34 cellular contexts compared by ENCODE assay signal in genomic region chr17:37689317-37689716, GRCh38. TPM values are rescaled to one million over a fixed set of nuclear protein-coding genes. Genes with fewer than 3 reads are reported as not detected.
"Had no signal": no experiment of that assay in that cellular context is flagged by ENCODE, and none has a peak within 500 bp of the region (broad histone marks: within the 10 kb centered on the region; RNA-seq: fewer than 3 reads in every experiment).

No MANE protein-coding gene starts in this region.

- H3K36me3 Mint-ChIP-seq: naive B cell, natural killer cell, neural progenitor cell had no signal

- H3K9me3 Mint-ChIP-seq: naive B cell; natural killer cell; nephron progenitor cell; stimulated activated naive CD8-positive, alpha-beta T cell treated with anti-CD3 and anti-CD28 coated beads, Interleukin-15, amount 100 ng/mL, for 72 hours had no signal

- H3K79me2 ChIP-seq: parathyroid adenoma had no signal

- DNase-seq: hippocampal formation; kidney glomerular epithelial cell; left cardiac atrium; left lung; lower lobe of right lung; mammary epithelial cell; mesenchymal stem cell; naive B cell; natural killer cell; nephron progenitor cell; occipital lobe; right lobe of liver; stimulated activated CD4-positive, alpha-beta T cell treated with anti-CD3 and anti-CD28 coated beads, Interleukin-1b, Interleukin-23, amount 100 ng/mL, for 48 hours; stimulated activated CD4-positive, alpha-beta T cell treated with anti-CD3 and anti-CD28 coated beads, Interleukin-2, amount 100 ng/mL, for 48 hours; stimulated activated CD4-positive, alpha-beta T cell treated with anti-CD3 and anti-CD28 coated beads, Interleukin-4, amount 100 ng/mL, for 4 hours; stimulated activated CD8-positive, alpha-beta memory T cell treated with anti-CD3 and anti-CD28 coated beads, Interleukin-4, amount 100 ng/mL, for 48 hours; stimulated activated naive CD4-positive, alpha-beta T cell treated with Interleukin-2 at 50 U/mL for 16 hours; stimulated activated naive CD8-positive, alpha-beta T cell treated with anti-CD3 and anti-CD28 coated beads, Interleukin-15, amount 100 ng/mL, for 72 hours; substantia nigra; upper lobe of left lung had no signal

- H3K27me3 Mint-ChIP-seq: stimulated activated naive CD8-positive, alpha-beta T cell treated with anti-CD3 and anti-CD28 coated beads, Interleukin-15, amount 100 ng/mL, for 72 hours had no signal

- H3K4me3 Mint-ChIP-seq: naive B cell; natural killer cell; nephron progenitor cell; neural progenitor cell; stimulated activated memory B cell treated with anti-CD40 and anti-IgM and Interleukin-4, amounts not matched to agents 10 μg/mL and 1 μg/mL and 100 μg/mL, for 72 hours; stimulated activated naive CD8-positive, alpha-beta T cell treated with anti-CD3 and anti-CD28 coated beads, Interleukin-15, amount 100 ng/mL, for 72 hours had no signal

- H3K4me1 ChIP-seq: left lung, lower lobe of right lung, neural progenitor cell, parathyroid adenoma, right atrium auricular region, tibial nerve, upper lobe of left lung, vagina had no signal

- FAIRE-seq: keratinocyte had no signal

- H3K9me3 ChIP-seq: left lung, lower lobe of right lung, neutrophil, right atrium auricular region, right lobe of liver, tibial nerve, upper lobe of left lung, vagina had no signal

- H3K36me3 ChIP-seq: left lung, neural progenitor cell, neutrophil, right atrium auricular region, right lobe of liver, tibial nerve, upper lobe of left lung, vagina had no signal

- H3K9ac ChIP-seq: neural progenitor cell, parathyroid adenoma had no signal

- H3K4me2 ChIP-seq: neural progenitor cell, smooth muscle cell had no signal

- H3K27ac Mint-ChIP-seq: naive B cell; natural killer cell; nephron progenitor cell; neural progenitor cell; stimulated activated memory B cell treated with anti-CD40 and anti-IgM and Interleukin-4, amounts not matched to agents 10 μg/mL and 1 μg/mL and 100 μg/mL, for 72 hours; stimulated activated naive CD8-positive, alpha-beta T cell treated with anti-CD3 and anti-CD28 coated beads, Interleukin-15, amount 100 ng/mL, for 72 hours had no signal

- H3K27ac ChIP-seq: left lung, lower lobe of right lung, neural progenitor cell, neutrophil, parathyroid adenoma, right atrium auricular region, right lobe of liver, tibial nerve, upper lobe of left lung, vagina had no signal

- H2AFZ ChIP-seq: neural progenitor cell, parathyroid adenoma had no signal

- H3K4me3 ChIP-seq: left lung, lower lobe of right lung, neural progenitor cell, right atrium auricular region, right lobe of liver, smooth muscle cell, tibial nerve, upper lobe of left lung, vagina had no signal

- H3K4me1 Mint-ChIP-seq: naive B cell; natural killer cell; stimulated activated memory B cell treated with anti-CD40 and anti-IgM and Interleukin-4, amounts not matched to agents 10 μg/mL and 1 μg/mL and 100 μg/mL, for 72 hours; stimulated activated naive CD8-positive, alpha-beta T cell treated with anti-CD3 and anti-CD28 coated beads, Interleukin-15, amount 100 ng/mL, for 72 hours had no signal

- ATAC-seq: left cardiac atrium; left lung; lower lobe of right lung; natural killer cell; stimulated activated memory B cell treated with anti-CD40 and anti-IgM and Interleukin-4, amounts not matched to agents 10 μg/mL and 1 μg/mL and 100 μg/mL, for 72 hours; stimulated activated naive CD8-positive, alpha-beta T cell treated with anti-CD3 and anti-CD28 coated beads, Interleukin-15, amount 100 ng/mL, for 72 hours had no signal

- H3K27me3 ChIP-seq: left lung, neural progenitor cell, neutrophil, right atrium auricular region, right lobe of liver, tibial nerve, upper lobe of left lung, vagina had no signal

RNA-seq across cellular contexts. Expression of gene HNF1B, which starts 55.5 kb away (rescaled TPM):
- total RNA-seq: left cardiac atrium, mammary epithelial cell, mononuclear cell, natural killer cell, occipital lobe, posterior vena cava, pulmonary artery endothelial cell, right atrium auricular region, skeletal muscle tissue, smooth muscle cell, temporal lobe, tibial nerve, vagina had no signal
- polyA plus RNA-seq: keratinocyte, mammary epithelial cell, smooth muscle cell had no signal
